In genomic region chr1:150606743-150607142, GRCh38 we compare ENCODE assay signal across 1 cellular context.
TF ChIP-seq lines count a peak whose summit lies in the region.

No MANE protein-coding gene starts in this region.

TF ChIP-seq in IMR-90, 13 proteins besides CTCF, POLR2A, EP300 and RAD21:
- TF ChIP-seq SMC3 (IDR thresholded peaks at IDR 0.05; ENCODE audit: low read depth, low read length), result no peak
- TF ChIP-seq CHD1 (IDR thresholded peaks at IDR 0.05; ENCODE audit: low read depth, low read length), result no peak
- no peak for TF ChIP-seq NFE2L2 (IDR thresholded peaks at IDR 0.05; ENCODE audit: low read depth, low read length)
- no peak for TF ChIP-seq USF2 (IDR thresholded peaks at IDR 0.05; ENCODE audit: low read depth, low read length)
- TF ChIP-seq MAFK (IDR thresholded peaks at IDR 0.05; ENCODE audit: low read depth, low read length), result no peak
- no peak for TF ChIP-seq RFX5 (IDR thresholded peaks at IDR 0.05; ENCODE audit: low read depth, low read length)
- TF ChIP-seq RCOR1 (IDR thresholded peaks at IDR 0.05; ENCODE audit: insufficient replicate concordance, low read length), result no peak
- no peak for TF ChIP-seq BHLHE40 (IDR thresholded peaks at IDR 0.05; ENCODE audit: low read depth, low read length)
- TF ChIP-seq ELK1 (IDR thresholded peaks at IDR 0.05; ENCODE audit: borderline replicate concordance, low read depth, low read length), result no peak
- TF ChIP-seq MXI1 (IDR thresholded peaks at IDR 0.05; ENCODE audit: borderline replicate concordance, low read depth, low read length), result no peak
- no peak for TF ChIP-seq FOS (IDR thresholded peaks at IDR 0.05; ENCODE audit: low read depth, low read length)
- TF ChIP-seq MAZ (IDR thresholded peaks at IDR 0.05; ENCODE audit: borderline replicate concordance, low read depth, low read length), result no peak
- TF ChIP-seq CEBPB (IDR thresholded peaks at IDR 0.05; ENCODE audit: low read depth, low read length), result no peak
